8 cellular contexts compared by ENCODE assay signal in genomic region chr7:94510582-94511456, GRCh38. TPM values are rescaled to one million over a fixed set of nuclear protein-coding genes. Genes with fewer than 3 reads are reported as not detected.
DNase-seq lines count a peak whose midpoint lies in the region; ATAC-seq and TF ChIP-seq lines count a peak whose summit lies in the region.

No MANE protein-coding gene starts in this region.

- H3K4me1 ChIP-seq in iPS-18a (ENCODE audit: control insufficient read depth, low read depth, low read length), result peaks cover 40% of the 10 kb centered on the region

- in situ Hi-C loops in astrocyte of the spinal cord (cut with HindIII; ENCODE audit: low sequenced_read_pairs), result no loop called here
- in situ Hi-C loops in GM13976 (cut with MboI; ENCODE audit: low sequenced_read_pairs, unreplicated experiment), result no loop called here

- peak; percentile 37 for DNase-seq in Daoy (ENCODE audit: low read depth)
- DNase-seq in Kasumi-1 (lab: John Stamatoyannopoulos, UW), result peak; percentile 21 to 42
- no peak for DNase-seq in SK-N-MC (ENCODE audit: low read depth, low spot score)
- peak; percentile 29 for DNase-seq in astrocyte of the spinal cord (ENCODE audit: low read depth, low spot score)
- DNase-seq in sciatic nerve (ENCODE audit: low spot score), result peak; percentile 60
- no peak for DNase-seq in GM13976 (ENCODE audit: low spot score)

- TF ChIP-seq CTCF in astrocyte of the spinal cord (IDR thresholded peaks at IDR 0.05; ENCODE audit: low read depth, low read length) (no peak), GM13976 (IDR thresholded peaks at IDR 0.05; ENCODE audit: borderline replicate concordance, control extremely low read depth, extremely low read depth, insufficient read depth, missing control alignments) (no peak)

- H3K4me3 ChIP-seq in SK-N-MC (peak overlapping the region; percentile 91), astrocyte of the spinal cord (ENCODE audit: low read depth, low read length) (peak overlapping the region; percentile 67), iPS-18a (ENCODE audit: low read length) (peak overlapping the region; percentile 82)

- H3K27ac ChIP-seq in SK-N-MC (peak overlapping the region; percentile 88), iPS-18a (ENCODE audit: low read length) (peak overlapping the region; percentile 92)

- H3K9me3 ChIP-seq in SK-N-MC (ENCODE audit: low read depth, low read length) (no peaks in the 10 kb centered on the region), iPS-18a (ENCODE audit: control insufficient read depth, low read depth, low read length) (no peaks in the 10 kb centered on the region)

- H3K27me3 ChIP-seq in iPS-18a (ENCODE audit: control insufficient read depth, insufficient read depth, low read length), result no peaks in the 10 kb centered on the region

- no peaks in the 10 kb centered on the region for H3K36me3 ChIP-seq in SK-N-MC (ENCODE audit: insufficient read depth, low read length)
- H3K36me3 ChIP-seq in iPS-18a (ENCODE audit: control insufficient read depth, low read depth, low read length), result no peaks in the 10 kb centered on the region

- ATAC-seq in GM21786 (IDR thresholded peaks at IDR 0.05; ENCODE audit: unreplicated experiment) (peak; percentile 24), sciatic nerve (peak; percentile 57)

- intact Hi-C loops in sciatic nerve (cut with DNase I), result no loop called here

- H3K9ac ChIP-seq in SK-N-MC (ENCODE audit: insufficient read length) (peak overlapping the region; percentile 97), iPS-18a (ENCODE audit: low read length) (peak overlapping the region; percentile 93)

RNA-seq across cellular contexts. Expression of gene CASD1, which starts 1.2 kb away (rescaled TPM):
- 12.5 and 15.5 TPM in 2 replicates for total RNA-seq in Daoy (2014; rRNA removed; shearing (Covaris generic))
- total RNA-seq in sciatic nerve, result 37.1 TPM

Comparison
In these comparisons a context has a peak if more than half of its experiments do, and no peak if none do; other contexts are left out.
1. DNase-seq: peak in Daoy (single experiment), Kasumi-1 (2 of 2), astrocyte of the spinal cord (single experiment) and sciatic nerve (single experiment); none in SK-N-MC (single experiment) and GM13976 (single experiment).
2. Peak in every context shown above with its lines, with median percentiles within 50 percentile points of each other: H3K4me3 ChIP-seq.